Comparison of ENCODE assay signal across 1 cellular context in genomic region chr2:184336688-184337087, GRCh38.
TF ChIP-seq lines count a peak whose summit lies in the region.

No MANE protein-coding gene starts in this region.

TF ChIP-seq in IMR-90, 13 proteins besides CTCF, POLR2A, EP300 and RAD21:
- TF ChIP-seq ELK1 (IDR thresholded peaks at IDR 0.05; ENCODE audit: borderline replicate concordance, low read depth, low read length) (no peak), MXI1 (IDR thresholded peaks at IDR 0.05; ENCODE audit: borderline replicate concordance, low read depth, low read length) (no peak), RCOR1 (IDR thresholded peaks at IDR 0.05; ENCODE audit: insufficient replicate concordance, low read length) (no peak), USF2 (IDR thresholded peaks at IDR 0.05; ENCODE audit: low read depth, low read length) (no peak), MAZ (IDR thresholded peaks at IDR 0.05; ENCODE audit: borderline replicate concordance, low read depth, low read length) (no peak), SMC3 (IDR thresholded peaks at IDR 0.05; ENCODE audit: low read depth, low read length) (no peak), CEBPB (IDR thresholded peaks at IDR 0.05; ENCODE audit: low read depth, low read length) (no peak), NFE2L2 (IDR thresholded peaks at IDR 0.05; ENCODE audit: low read depth, low read length) (no peak), CHD1 (IDR thresholded peaks at IDR 0.05; ENCODE audit: low read depth, low read length) (no peak), FOS (IDR thresholded peaks at IDR 0.05; ENCODE audit: low read depth, low read length) (no peak), RFX5 (IDR thresholded peaks at IDR 0.05; ENCODE audit: low read depth, low read length) (no peak), MAFK (IDR thresholded peaks at IDR 0.05; ENCODE audit: low read depth, low read length) (no peak), BHLHE40 (IDR thresholded peaks at IDR 0.05; ENCODE audit: low read depth, low read length) (no peak)
